31 cellular contexts compared by ENCODE assay signal in genomic region chr2:69623236-69623635, GRCh38. TPM values are rescaled to one million over a fixed set of nuclear protein-coding genes. Genes with fewer than 3 reads are reported as not detected.
DNase-seq lines count a peak whose midpoint lies in the region; ATAC-seq and FAIRE-seq lines count a peak whose summit lies in the region.
"Had no signal": no experiment of that assay in that cellular context is flagged by ENCODE, and none has a peak within 500 bp of the region (broad histone marks: within the 10 kb centered on the region; RNA-seq: fewer than 3 reads in every experiment).

No MANE protein-coding gene starts in this region.

- H3K36me3 ChIP-seq in CD8-positive, alpha-beta memory T cell (ENCODE audit: insufficient read depth, low read length) = no peaks in the 10 kb centered on the region
- H3K36me3 ChIP-seq: ascending aorta, cardiac muscle cell, esophagus muscularis mucosa, heart left ventricle, neural progenitor cell, right atrium auricular region, upper lobe of right lung had no signal

- H3K9me3 ChIP-seq in CD8-positive, alpha-beta memory T cell (ENCODE audit: low read length) = no peaks in the 10 kb centered on the region
- H3K9me3 ChIP-seq: ascending aorta, esophagus muscularis mucosa, heart left ventricle, right atrium auricular region, upper lobe of right lung had no signal

- FAIRE-seq in urothelium cell line (lab: Jason Lieb, UNC) = no peak
- FAIRE-seq: HTR-8/SVneo, RCC 7860 had no signal

- peak overlapping the region; percentile 38 for H3K27ac Mint-ChIP-seq in activated T-cell treated with anti-CD3 and anti-CD28 coated beads, Interleukin-2, amount 50 U/mL, for 72 hours
- H3K27ac Mint-ChIP-seq in CD8-positive, alpha-beta memory T cell = peak overlapping the region; percentile 31 to 88 (median 62)
- peak overlapping the region; percentile 88 for H3K27ac Mint-ChIP-seq in activated naive CD8-positive, alpha-beta T cell
- H3K27ac Mint-ChIP-seq in natural killer cell treated with Interleukin-12 subunit alpha and Interleukin-12 subunit beta and Interleukin-15 and Interleukin-18, amount 100 ng/mL, for 72 hours = peak overlapping the region in 1 of 2 donors; percentile 5
- H3K27ac Mint-ChIP-seq: neural progenitor cell had no signal

- H3K36me3 Mint-ChIP-seq in activated T-cell treated with anti-CD3 and anti-CD28 coated beads, Interleukin-2, amount 50 U/mL, for 72 hours (ENCODE audit: insufficient read depth in 2 of 2) = peaks cover 0 to 11% of the 10 kb centered on the region in 2 donors
- peaks cover 3% of the 10 kb centered on the region for H3K36me3 Mint-ChIP-seq in activated T-cell treated with anti-CD3 and anti-CD28 coated beads, Interleukin-2, amount 50 U/mL, for 4 hours (ENCODE audit: insufficient read depth)
- H3K36me3 Mint-ChIP-seq in CD8-positive, alpha-beta memory T cell = peaks cover 0 to 2% (median 0%) of the 10 kb centered on the region in 3 donors
- H3K36me3 Mint-ChIP-seq in activated naive CD8-positive, alpha-beta T cell = peaks cover 4% of the 10 kb centered on the region
- no peaks in the 10 kb centered on the region for H3K36me3 Mint-ChIP-seq in natural killer cell treated with Interleukin-12 subunit alpha and Interleukin-12 subunit beta and Interleukin-15 and Interleukin-18, amount 100 ng/mL, for 72 hours

- CTCF ChIA-PET in CD8-positive, alpha-beta memory T cell (lab: Charles Lee) = interaction anchor here (1.2 to 1.7 kb wide), 2 partner anchors 22 to 102 kb away, joined by 3 to 5 read pairs; no protein-coding TSS in a partner anchor

- DNase-seq in activated T-cell treated with anti-CD3 and anti-CD28 coated beads, Interleukin-2, amount 50 U/mL, for 72 hours = no peak
- no peak for DNase-seq in activated T-cell treated with anti-CD3 and anti-CD28 coated beads, Interleukin-2, amount 50 U/mL, for 4 hours
- DNase-seq in CD8-positive, alpha-beta memory T cell = no peak
- no peak for DNase-seq in natural killer cell treated with Interleukin-12 subunit alpha and Interleukin-12 subunit beta and Interleukin-15 and Interleukin-18, amount 100 ng/mL, for 72 hours (ENCODE audit: low spot score)
- DNase-seq in HuH-7 (ENCODE audit: low spot score) (no peak), urothelium cell line (ENCODE audit: low spot score) (no peak)
- DNase-seq: activated CD4-positive, alpha-beta T cell treated with anti-CD3 and anti-CD28 coated beads, Interleukin-2, amount 50 U/mL, for 1 hour; activated gamma-delta T cell; C1 segment of cervical spinal cord; cortex of kidney; DMS 273 treated with DMSO at 0.1 percent for 48 hours; foreskin keratinocyte; heart left ventricle; KG1; kidney glomerular epithelial cell; mammary epithelial cell; NCI-H1417 treated with DMSO at 0.1 percent for 48 hours; NCI-H2081 treated with DMSO at 0.1 percent for 48 hours; NCI-H226; stimulated activated CD4-positive, alpha-beta T cell treated with anti-CD3 and anti-CD28 coated beads, Interleukin-2, amount 100 ng/mL, for 24 hours; substantia nigra; upper lobe of right lung had no signal

- H3K27me3 Mint-ChIP-seq in activated T-cell treated with anti-CD3 and anti-CD28 coated beads, Interleukin-2, amount 50 U/mL, for 72 hours (ENCODE audit: low read depth) = no peaks in the 10 kb centered on the region
- H3K27me3 Mint-ChIP-seq in activated T-cell treated with anti-CD3 and anti-CD28 coated beads, Interleukin-2, amount 50 U/mL, for 4 hours (ENCODE audit: low read depth) = no peaks in the 10 kb centered on the region
- H3K27me3 Mint-ChIP-seq in CD8-positive, alpha-beta memory T cell = no peaks in the 10 kb centered on the region
- H3K27me3 Mint-ChIP-seq in activated naive CD8-positive, alpha-beta T cell = no peaks in the 10 kb centered on the region
- H3K27me3 Mint-ChIP-seq in natural killer cell treated with Interleukin-12 subunit alpha and Interleukin-12 subunit beta and Interleukin-15 and Interleukin-18, amount 100 ng/mL, for 72 hours = no peaks in the 10 kb centered on the region

- no peaks in the 10 kb centered on the region for H3K4me1 Mint-ChIP-seq in activated T-cell treated with anti-CD3 and anti-CD28 coated beads, Interleukin-2, amount 50 U/mL, for 72 hours (ENCODE audit: low read depth)
- H3K4me1 Mint-ChIP-seq in activated T-cell treated with anti-CD3 and anti-CD28 coated beads, Interleukin-2, amount 50 U/mL, for 4 hours (ENCODE audit: low read depth) = peaks cover 16% of the 10 kb centered on the region
- H3K4me1 Mint-ChIP-seq in CD8-positive, alpha-beta memory T cell = no peaks in the 10 kb centered on the region
- peaks cover 19% of the 10 kb centered on the region for H3K4me1 Mint-ChIP-seq in activated naive CD8-positive, alpha-beta T cell (ENCODE audit: low read depth)
- H3K4me1 Mint-ChIP-seq in natural killer cell treated with Interleukin-12 subunit alpha and Interleukin-12 subunit beta and Interleukin-15 and Interleukin-18, amount 100 ng/mL, for 72 hours (ENCODE audit: low read depth in 2 of 2) = peaks cover 10 to 14% of the 10 kb centered on the region in 2 donors
- H3K4me1 Mint-ChIP-seq: neural progenitor cell had no signal

- H3K9me3 Mint-ChIP-seq in activated T-cell treated with anti-CD3 and anti-CD28 coated beads, Interleukin-2, amount 50 U/mL, for 72 hours = peaks cover 0 to 4% of the 10 kb centered on the region in 2 donors
- H3K9me3 Mint-ChIP-seq in activated T-cell treated with anti-CD3 and anti-CD28 coated beads, Interleukin-2, amount 50 U/mL, for 4 hours = no peaks in the 10 kb centered on the region
- H3K9me3 Mint-ChIP-seq in CD8-positive, alpha-beta memory T cell = no peaks in the 10 kb centered on the region
- no peaks in the 10 kb centered on the region for H3K9me3 Mint-ChIP-seq in activated naive CD8-positive, alpha-beta T cell (ENCODE audit: low read depth)
- H3K9me3 Mint-ChIP-seq in natural killer cell treated with Interleukin-12 subunit alpha and Interleukin-12 subunit beta and Interleukin-15 and Interleukin-18, amount 100 ng/mL, for 72 hours = no peaks in the 10 kb centered on the region
- H3K9me3 Mint-ChIP-seq: neural progenitor cell had no signal

- ATAC-seq in activated T-cell treated with anti-CD3 and anti-CD28 coated beads, Interleukin-2, amount 50 U/mL, for 72 hours (replicated peaks in 1 of 2) = peak in 1 of 2 donors; percentile 14
- ATAC-seq in activated T-cell treated with anti-CD3 and anti-CD28 coated beads, Interleukin-2, amount 50 U/mL, for 4 hours = no peak
- ATAC-seq in natural killer cell treated with Interleukin-12 subunit alpha and Interleukin-12 subunit beta and Interleukin-15 and Interleukin-18, amount 100 ng/mL, for 72 hours = no peak
- ATAC-seq in GM18861 (IDR thresholded peaks at IDR 0.05; ENCODE audit: unreplicated experiment) = no peak
- ATAC-seq: foreskin keratinocyte, upper lobe of right lung had no signal

- H3K4me3 ChIP-seq in CD8-positive, alpha-beta memory T cell (ENCODE audit: low read length) = peak overlapping the region; percentile 7
- H3K4me3 ChIP-seq: ascending aorta, cardiac muscle cell, esophagus muscularis mucosa, heart left ventricle, neural progenitor cell, right atrium auricular region, upper lobe of right lung had no signal

- H3K4me3 Mint-ChIP-seq in activated T-cell treated with anti-CD3 and anti-CD28 coated beads, Interleukin-2, amount 50 U/mL, for 72 hours = peak overlapping the region; percentile 42 to 68
- no peak overlapping the region for H3K4me3 Mint-ChIP-seq in activated T-cell treated with anti-CD3 and anti-CD28 coated beads, Interleukin-2, amount 50 U/mL, for 4 hours
- peak overlapping the region; percentile 8 to 67 (median 37) for H3K4me3 Mint-ChIP-seq in CD8-positive, alpha-beta memory T cell
- peak overlapping the region; percentile 78 for H3K4me3 Mint-ChIP-seq in activated naive CD8-positive, alpha-beta T cell
- peak overlapping the region; percentile 5 for H3K4me3 Mint-ChIP-seq in natural killer cell treated with Interleukin-12 subunit alpha and Interleukin-12 subunit beta and Interleukin-15 and Interleukin-18, amount 100 ng/mL, for 72 hours
- H3K4me3 Mint-ChIP-seq: neural progenitor cell had no signal

- H3K27me3 ChIP-seq in CD8-positive, alpha-beta memory T cell (ENCODE audit: insufficient read depth, low read length, poor library complexity, severe bottlenecking) = no peaks in the 10 kb centered on the region
- H3K27me3 ChIP-seq: ascending aorta, cardiac muscle cell, esophagus muscularis mucosa, foreskin keratinocyte, heart left ventricle, neural progenitor cell, right atrium auricular region, upper lobe of right lung had no signal

- H3K27ac ChIP-seq in CD8-positive, alpha-beta memory T cell (ENCODE audit: low read depth, low read length) = no peak overlapping the region
- H3K27ac ChIP-seq: ascending aorta, cardiac muscle cell, esophagus muscularis mucosa, foreskin keratinocyte, heart left ventricle, neural progenitor cell, right atrium auricular region, upper lobe of right lung had no signal

- POLR2A ChIA-PET in CD8-positive, alpha-beta memory T cell (lab: Charles Lee) = interaction anchor here (0.6 kb wide), 1 partner anchor 634 kb away, joined by 9 read pairs; the partner anchor contains the start of gene PCYOX1

- H3K4me1 ChIP-seq in CD8-positive, alpha-beta memory T cell (ENCODE audit: insufficient read depth, low read length) = peaks cover 77% of the 10 kb centered on the region
- H3K4me1 ChIP-seq: foreskin keratinocyte, neural progenitor cell had no signal

RNA-seq across cellular contexts. Expression of gene AAK1, which starts 20.3 kb away (rescaled TPM):
- total RNA-seq in activated T-cell treated with anti-CD3 and anti-CD28 coated beads, Interleukin-2, amount 50 U/mL, for 72 hours = 100 to 1,000 TPM; 134 to 137 TPM
- total RNA-seq in activated T-cell treated with anti-CD3 and anti-CD28 coated beads, Interleukin-2, amount 50 U/mL, for 4 hours = 10 to 100 TPM; 46.1 to 54.5 (median 51.6) TPM
- total RNA-seq in CD8-positive, alpha-beta memory T cell = 10 to 100 TPM; 71.7 to 74.0 TPM
- polyA plus RNA-seq in CD8-positive, alpha-beta memory T cell = 114 TPM
- total RNA-seq in natural killer cell treated with Interleukin-12 subunit alpha and Interleukin-12 subunit beta and Interleukin-15 and Interleukin-18, amount 100 ng/mL, for 72 hours = 100 to 1,000 TPM in 1 of 2 donors, 10 to 100 TPM in 1; 97.1 to 114 TPM
